9 cellular contexts compared by ENCODE assay signal in the genomic region with DNA sequence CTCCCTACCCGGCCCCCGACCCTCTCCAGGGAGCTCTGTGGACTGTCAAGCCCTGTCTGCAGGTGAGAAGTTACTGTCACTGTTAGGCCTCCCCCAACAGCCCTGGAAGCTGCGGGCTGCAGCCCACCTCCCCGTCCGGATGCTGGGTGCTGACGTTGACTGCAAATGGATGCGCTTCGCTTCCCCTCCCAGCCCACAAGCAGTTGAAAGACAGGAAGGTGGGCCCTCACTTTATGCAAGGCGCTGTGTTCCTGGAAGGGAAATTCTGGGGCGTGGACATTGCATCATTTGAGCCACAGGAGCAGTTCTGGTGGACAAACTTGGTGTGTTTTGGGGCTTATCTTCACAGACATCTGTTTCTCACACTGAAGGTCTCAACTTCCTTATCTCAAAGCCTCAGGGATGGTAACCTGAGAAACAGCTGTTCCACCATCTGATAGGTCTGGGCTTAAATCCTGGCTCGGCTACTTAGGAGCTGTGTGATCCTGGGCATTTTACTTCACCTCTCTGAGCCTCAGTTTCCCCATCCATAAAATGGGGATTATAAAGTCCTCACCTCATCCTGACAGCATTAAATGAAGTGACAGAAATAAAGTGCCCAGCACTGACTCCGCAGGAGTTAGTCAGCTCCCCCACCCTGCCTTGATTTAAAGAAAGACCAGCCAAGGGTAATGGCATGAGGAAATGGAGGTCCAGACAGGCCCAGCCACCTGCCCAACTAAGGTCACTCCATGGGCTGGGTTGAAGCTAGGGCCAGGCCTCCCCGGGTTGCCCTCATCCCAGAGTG. TPM values are rescaled to one million over a fixed set of nuclear protein-coding genes. Genes with fewer than 3 reads are reported as not detected.
DNase-seq lines count a peak whose midpoint lies in the region; ATAC-seq and TF ChIP-seq lines count a peak whose summit lies in the region.
"Had no signal": no experiment of that assay in that cellular context is flagged by ENCODE, and none has a peak within 500 bp of the region (broad histone marks: within the 10 kb centered on the region; RNA-seq: fewer than 3 reads in every experiment).

No MANE protein-coding gene starts in this region.

- no peak overlapping the region for H3K4me3 ChIP-seq in GM23338

- H3K27ac Mint-ChIP-seq in GM23338 = no peak overlapping the region
- peak overlapping the region; percentile 83 for H3K27ac Mint-ChIP-seq in endothelial cell (ENCODE audit: unreplicated experiment)

- 0 out of 2 replicates have a peak overlapping the region, but pooled peaks have one; percentile 63 for H2AFZ ChIP-seq in GM23338

- no peak overlapping the region for H3K4me2 ChIP-seq in GM23338

- H3K4me3 Mint-ChIP-seq in GM23338 (no peak overlapping the region), endothelial cell (ENCODE audit: unreplicated experiment) (peak overlapping the region; percentile 44)
- H3K4me3 Mint-ChIP-seq: brain had no signal

- H3K36me3 Mint-ChIP-seq in GM23338 (ENCODE audit: low read depth) = no peaks in the 10 kb centered on the region
- no peaks in the 10 kb centered on the region for H3K36me3 Mint-ChIP-seq in endothelial cell (ENCODE audit: low read depth, unreplicated experiment)
- H3K36me3 Mint-ChIP-seq: brain had no signal

- H3K9me3 Mint-ChIP-seq in GM23338 = no peaks in the 10 kb centered on the region
- H3K9me3 Mint-ChIP-seq in endothelial cell (ENCODE audit: unreplicated experiment) = no peaks in the 10 kb centered on the region

- DNase-seq in GM23338 (ENCODE audit: low spot score) = peak; percentile 27
- DNase-seq in SIG-M5 treated with dmso at 0.1 percent for 504 hours (lab: John Stamatoyannopoulos, UW; ENCODE audit: unreplicated experiment) = peak; percentile 87
- DNase-seq in endothelial cell (ENCODE audit: low spot score) = peak; percentile 70
- DNase-seq in glomerular visceral epithelial cell (ENCODE audit: extremely low spot score) = no peak
- no peak for DNase-seq in left colon
- no peak for DNase-seq in retina
- DNase-seq in putamen (ENCODE audit: low spot score) = no peak

- H3K36me3 ChIP-seq in GM23338 (ENCODE audit: insufficient read depth) = no peaks in the 10 kb centered on the region

- intact Hi-C loops in left colon (cut with DNase I, micrococcal nuclease) = no loop called here

- H3K27me3 Mint-ChIP-seq in GM23338 (ENCODE audit: insufficient read depth, low read depth, poor library complexity) = peaks cover 6% of the 10 kb centered on the region
- peaks cover 10% of the 10 kb centered on the region for H3K27me3 Mint-ChIP-seq in endothelial cell (ENCODE audit: unreplicated experiment)

- H3K27ac ChIP-seq in GM23338 (ENCODE audit: low read depth) = no peak overlapping the region

- H3F3A ChIP-seq in GM23338 (replicated peaks; ENCODE audit: low read depth) = no peaks in the 10 kb centered on the region

- H3K9me2 ChIP-seq in GM23338 (ENCODE audit: insufficient read depth) = no peaks in the 10 kb centered on the region

- H3K27me3 ChIP-seq in GM23338 (ENCODE audit: insufficient read depth) = no peaks in the 10 kb centered on the region

- TF ChIP-seq POLR2A in GM15510 (IDR thresholded peaks at IDR 0.05; ENCODE audit: borderline replicate concordance, extremely low read depth, insufficient read length) = peak; percentile 27

- ATAC-seq in GM23338 = no peak; the same call in 2 of the 3 replicates
- no peak for ATAC-seq in left colon

- no peaks in the 10 kb centered on the region for H4K20me1 ChIP-seq in GM23338 (replicated peaks; ENCODE audit: insufficient read depth)

- H3K4me1 Mint-ChIP-seq in GM23338 (peaks cover 15% of the 10 kb centered on the region), endothelial cell (ENCODE audit: unreplicated experiment) (peaks cover 36% of the 10 kb centered on the region)

- H3K79me2 ChIP-seq in GM23338 (replicated peaks; ENCODE audit: insufficient read depth) = no peaks in the 10 kb centered on the region

- H3K4me1 ChIP-seq in GM23338 (ENCODE audit: insufficient read depth) = no peaks in the 10 kb centered on the region

- TF ChIP-seq CTCF in GM23338 (conservative IDR thresholded peaks at IDR 0.05; ENCODE audit: low read depth in 2 of 2) = no peak
- TF ChIP-seq CTCF in endothelial cell (IDR thresholded peaks at IDR 0.05; ENCODE audit: unreplicated experiment) = no peak

TF ChIP-seq in GM23338, 12 proteins besides CTCF, POLR2A, EP300 and RAD21 (continues in another document):
- no peak for TF ChIP-seq CREB1 (CRISPR knock-in tag; IDR thresholded peaks at IDR 0.05; ENCODE audit: low read depth)
- TF ChIP-seq POLR2AphosphoS5 (IDR thresholded peaks at IDR 0.05; ENCODE audit: low read depth) = no peak
- TF ChIP-seq, protein P1, sequence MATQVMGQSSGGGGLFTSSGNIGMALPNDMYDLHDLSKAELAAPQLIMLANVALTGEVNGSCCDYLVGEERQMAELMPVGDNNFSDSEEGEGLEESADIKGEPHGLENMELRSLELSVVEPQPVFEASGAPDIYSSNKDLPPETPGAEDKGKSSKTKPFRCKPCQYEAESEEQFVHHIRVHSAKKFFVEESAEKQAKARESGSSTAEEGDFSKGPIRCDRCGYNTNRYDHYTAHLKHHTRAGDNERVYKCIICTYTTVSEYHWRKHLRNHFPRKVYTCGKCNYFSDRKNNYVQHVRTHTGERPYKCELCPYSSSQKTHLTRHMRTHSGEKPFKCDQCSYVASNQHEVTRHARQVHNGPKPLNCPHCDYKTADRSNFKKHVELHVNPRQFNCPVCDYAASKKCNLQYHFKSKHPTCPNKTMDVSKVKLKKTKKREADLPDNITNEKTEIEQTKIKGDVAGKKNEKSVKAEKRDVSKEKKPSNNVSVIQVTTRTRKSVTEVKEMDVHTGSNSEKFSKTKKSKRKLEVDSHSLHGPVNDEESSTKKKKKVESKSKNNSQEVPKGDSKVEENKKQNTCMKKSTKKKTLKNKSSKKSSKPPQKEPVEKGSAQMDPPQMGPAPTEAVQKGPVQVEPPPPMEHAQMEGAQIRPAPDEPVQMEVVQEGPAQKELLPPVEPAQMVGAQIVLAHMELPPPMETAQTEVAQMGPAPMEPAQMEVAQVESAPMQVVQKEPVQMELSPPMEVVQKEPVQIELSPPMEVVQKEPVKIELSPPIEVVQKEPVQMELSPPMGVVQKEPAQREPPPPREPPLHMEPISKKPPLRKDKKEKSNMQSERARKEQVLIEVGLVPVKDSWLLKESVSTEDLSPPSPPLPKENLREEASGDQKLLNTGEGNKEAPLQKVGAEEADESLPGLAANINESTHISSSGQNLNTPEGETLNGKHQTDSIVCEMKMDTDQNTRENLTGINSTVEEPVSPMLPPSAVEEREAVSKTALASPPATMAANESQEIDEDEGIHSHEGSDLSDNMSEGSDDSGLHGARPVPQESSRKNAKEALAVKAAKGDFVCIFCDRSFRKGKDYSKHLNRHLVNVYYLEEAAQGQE (IDR thresholded peaks at IDR 0.05; ENCODE audit: unreplicated experiment) = no peak
- TF ChIP-seq EZH2 (IDR thresholded peaks at IDR 0.05; ENCODE audit: low read depth, unreplicated experiment) = no peak
- no peak for TF ChIP-seq JUNB (IDR thresholded peaks at IDR 0.05; ENCODE audit: unreplicated experiment)
- TF ChIP-seq EZH2phosphoT487 (IDR thresholded peaks at IDR 0.05; ENCODE audit: unreplicated experiment) = no peak
- TF ChIP-seq NANOG (IDR thresholded peaks at IDR 0.05; ENCODE audit: borderline replicate concordance) = no peak
- TF ChIP-seq ZNF331 (CRISPR knock-in tag; IDR thresholded peaks at IDR 0.05; ENCODE audit: low read depth) = no peak
- no peak for TF ChIP-seq STAT1 (IDR thresholded peaks at IDR 0.05; ENCODE audit: unreplicated experiment)

RNA-seq across cellular contexts. Expression of a gene that starts 4.6 kb away (rescaled TPM):
- not detected in 2 replicates for total RNA-seq in GM23338 (2014; rRNA removed; shearing (Covaris generic))
- polyA plus RNA-seq in GM23338 (2016; fragmentation: Nextera tagmentation; extraction: Ambion mirVana) = not detected in 2 replicates
- 1.8 TPM for total RNA-seq in endothelial cell (ENCODE audit: unreplicated experiment)
- total RNA-seq in left colon = not detected

RNA-seq across cellular contexts. Expression of a gene that starts 21.9 kb away (rescaled TPM):
- total RNA-seq in GM23338 (2014; rRNA removed; shearing (Covaris generic)) = not detected in 2 replicates
- not detected in 2 replicates for polyA plus RNA-seq in GM23338 (2016; fragmentation: Nextera tagmentation; extraction: Ambion mirVana)
- total RNA-seq in endothelial cell (ENCODE audit: unreplicated experiment) (0.31 TPM), left colon (1 to 10 TPM in 1 of 2 donors, under 1 TPM in 1; 0.98 to 1.4 TPM)

RNA-seq across cellular contexts. Expression of a gene that starts 45.6 kb away (rescaled TPM):
- 65.9 and 68.6 TPM in 2 replicates for total RNA-seq in GM23338 (2014; rRNA removed; shearing (Covaris generic))
- polyA plus RNA-seq in GM23338 (2016; fragmentation: Nextera tagmentation; extraction: Ambion mirVana) = 28.3 and 31.4 TPM in 2 replicates
- total RNA-seq in endothelial cell (ENCODE audit: unreplicated experiment) = 29.2 TPM
- total RNA-seq in left colon = 10 to 100 TPM; 17.2 to 18.1 TPM

Comparison
In these comparisons a context has a peak if more than half of its experiments do, and no peak if none do; other contexts are left out.
1. DNase-seq: peak in GM23338 (single experiment), SIG-M5 treated with dmso at 0.1 percent for 504 hours (single experiment) and endothelial cell (single experiment); none in glomerular visceral epithelial cell (single experiment), left colon (0 of 2), retina (single experiment) and putamen (single experiment).